ENCODE assay signal across 11 cellular contexts in the genomic region with DNA sequence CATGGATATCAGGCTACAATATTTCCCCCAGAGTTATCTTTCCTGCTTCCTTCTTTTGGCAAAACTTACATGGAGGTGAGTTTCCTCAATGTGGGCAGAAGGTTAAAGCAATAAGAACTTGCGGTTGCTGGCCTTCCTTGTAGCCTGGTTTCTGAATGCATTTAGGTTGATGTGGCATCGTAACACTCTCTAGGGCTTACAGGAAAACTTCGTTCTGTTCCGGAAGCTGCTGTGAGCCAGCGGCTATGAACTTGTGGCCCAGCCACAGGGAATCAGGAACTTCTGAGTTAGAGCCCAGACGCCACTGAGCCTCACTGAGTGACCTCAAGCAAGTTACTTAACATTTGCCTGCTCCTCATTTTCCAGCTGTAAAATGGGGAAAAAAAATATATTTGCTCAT.
DNase-seq lines count a peak whose midpoint lies in the region; ATAC-seq and TF ChIP-seq lines count a peak whose summit lies in the region.
"Had no signal": no experiment of that assay in that cellular context is flagged by ENCODE, and none has a peak within 500 bp of the region (broad histone marks: within the 10 kb centered on the region; RNA-seq: fewer than 3 reads in every experiment).

No MANE protein-coding gene starts in this region.

- no peak overlapping the region for H3K27ac Mint-ChIP-seq in naive thymus-derived CD8-positive, alpha-beta T cell
- H3K27ac Mint-ChIP-seq: activated T-helper 17 cell treated with anti-CD3 and anti-CD28 coated beads, Interleukin-2, amount 50 U/mL, for 72 hours; mesothelial cell of epicardium had no signal

- H3K9me3 Mint-ChIP-seq in naive thymus-derived CD8-positive, alpha-beta T cell: peaks cover 0 to 6% (median 1%) of the 10 kb centered on the region in 9 donors
- H3K9me3 Mint-ChIP-seq: mesothelial cell of epicardium had no signal

- TF ChIP-seq POLR2A in testis (IDR thresholded peaks at IDR 0.05): no peak

- H3K27me3 Mint-ChIP-seq in naive thymus-derived CD8-positive, alpha-beta T cell: no peaks in the 10 kb centered on the region
- H3K27me3 Mint-ChIP-seq: activated T-helper 17 cell treated with anti-CD3 and anti-CD28 coated beads, Interleukin-2, amount 50 U/mL, for 72 hours had no signal

- in situ Hi-C loops in astrocyte of the spinal cord (cut with HindIII; ENCODE audit: low sequenced_read_pairs): no loop called here

- H3K9me3 ChIP-seq in right cardiac atrium (ENCODE audit: control insufficient read depth, low read length) (no peaks in the 10 kb centered on the region), testis (no peaks in the 10 kb centered on the region)

- intact Hi-C loops in right cardiac atrium (cut with DNase I): no loop called here
- intact Hi-C loops in testis (cut with DNase I; ENCODE audit: low total_unique reads): no loop called here
- intact Hi-C loops in dorsolateral prefrontal cortex (cut with DNase I): no loop called here

- WGBS in right cardiac atrium: 42% methylated on average over 6 of the region's 6 CpGs
- 33 to 52% methylated on average over 6 of the region's 6 CpGs for WGBS in testis, 2 donors

- no peak for TF ChIP-seq CTCF in astrocyte of the spinal cord (IDR thresholded peaks at IDR 0.05; ENCODE audit: low read depth, low read length)
- no peak for TF ChIP-seq CTCF in testis (IDR thresholded peaks at IDR 0.05)
- no peak for TF ChIP-seq CTCF in dorsolateral prefrontal cortex (IDR thresholded peaks at IDR 0.05 in 54 of 56, conservative IDR thresholded peaks at IDR 0.05 in 2 of 56; ENCODE audit: low read depth in 1 of 56, partially characterized antibody in 56 of 56)

- peak; percentile 44 for DNase-seq in HT-29 (ENCODE audit: low spot score)
- DNase-seq in astrocyte of the spinal cord (ENCODE audit: low read depth, low spot score): peak; percentile 75
- peak; percentile 53 to 82 (median 69) for DNase-seq in right cardiac atrium
- DNase-seq in testis: peak; percentile 31
- DNase-seq in naive thymus-derived CD8-positive, alpha-beta T cell: no peak
- no peak for DNase-seq in dorsolateral prefrontal cortex
- DNase-seq: NCI-H2029 treated with DMSO at 0.1 percent for 48 hours, retina had no signal

- peak; percentile 83 to 93 for ATAC-seq in right cardiac atrium
- no peak for ATAC-seq in naive thymus-derived CD8-positive, alpha-beta T cell
- no peak for ATAC-seq in GM18858 (IDR thresholded peaks at IDR 0.05; ENCODE audit: unreplicated experiment)
- ATAC-seq: activated T-helper 17 cell treated with anti-CD3 and anti-CD28 coated beads, Interleukin-2, amount 50 U/mL, for 72 hours had no signal

- no peaks in the 10 kb centered on the region for H3K36me3 Mint-ChIP-seq in naive thymus-derived CD8-positive, alpha-beta T cell
- H3K36me3 Mint-ChIP-seq: mesothelial cell of epicardium had no signal

- H3K4me1 ChIP-seq in right cardiac atrium (ENCODE audit: control insufficient read depth, insufficient read depth, low read length) (no peaks in the 10 kb centered on the region), testis (no peaks in the 10 kb centered on the region)

- no peaks in the 10 kb centered on the region for H3K4me1 Mint-ChIP-seq in naive thymus-derived CD8-positive, alpha-beta T cell
- H3K4me1 Mint-ChIP-seq: activated T-helper 17 cell treated with anti-CD3 and anti-CD28 coated beads, Interleukin-2, amount 50 U/mL, for 72 hours; mesothelial cell of epicardium had no signal

- H3K4me3 Mint-ChIP-seq in naive thymus-derived CD8-positive, alpha-beta T cell: no peak overlapping the region
- H3K4me3 Mint-ChIP-seq: activated T-helper 17 cell treated with anti-CD3 and anti-CD28 coated beads, Interleukin-2, amount 50 U/mL, for 72 hours; mesothelial cell of epicardium had no signal

- no peaks in the 10 kb centered on the region for H3K27me3 ChIP-seq in right cardiac atrium (ENCODE audit: control insufficient read depth, insufficient read depth)
- H3K27me3 ChIP-seq in testis: no peaks in the 10 kb centered on the region
- H3K27me3 ChIP-seq in dorsolateral prefrontal cortex: no peaks in the 10 kb centered on the region

- POLR2A ChIA-PET in naive thymus-derived CD8-positive, alpha-beta T cell (lab: Charles Lee): no interaction called here

- H3K27ac ChIP-seq in right cardiac atrium (ENCODE audit: low read length) (no peak overlapping the region), testis (no peak overlapping the region), dorsolateral prefrontal cortex (no peak overlapping the region)

- H3K4me3 ChIP-seq in astrocyte of the spinal cord (ENCODE audit: low read depth, low read length) (no peak overlapping the region), right cardiac atrium (ENCODE audit: low read length) (peak overlapping the region; percentile 20), testis (no peak overlapping the region), dorsolateral prefrontal cortex (no peak overlapping the region)

- no peaks in the 10 kb centered on the region for H3K36me3 ChIP-seq in testis (ENCODE audit: low read depth, missing control alignments)

Comparison
In these comparisons a context has a peak if more than half of its experiments do, and no peak if none do; other contexts are left out.
1. DNase-seq: peak in HT-29 (single experiment), astrocyte of the spinal cord (single experiment), right cardiac atrium (3 of 3) and testis (single experiment); none in naive thymus-derived CD8-positive, alpha-beta T cell (0 of 10) and dorsolateral prefrontal cortex (0 of 10).
2. ATAC-seq: peak in right cardiac atrium (2 of 2); none in naive thymus-derived CD8-positive, alpha-beta T cell (0 of 2) and GM18858 (single experiment).